In the genomic region with DNA sequence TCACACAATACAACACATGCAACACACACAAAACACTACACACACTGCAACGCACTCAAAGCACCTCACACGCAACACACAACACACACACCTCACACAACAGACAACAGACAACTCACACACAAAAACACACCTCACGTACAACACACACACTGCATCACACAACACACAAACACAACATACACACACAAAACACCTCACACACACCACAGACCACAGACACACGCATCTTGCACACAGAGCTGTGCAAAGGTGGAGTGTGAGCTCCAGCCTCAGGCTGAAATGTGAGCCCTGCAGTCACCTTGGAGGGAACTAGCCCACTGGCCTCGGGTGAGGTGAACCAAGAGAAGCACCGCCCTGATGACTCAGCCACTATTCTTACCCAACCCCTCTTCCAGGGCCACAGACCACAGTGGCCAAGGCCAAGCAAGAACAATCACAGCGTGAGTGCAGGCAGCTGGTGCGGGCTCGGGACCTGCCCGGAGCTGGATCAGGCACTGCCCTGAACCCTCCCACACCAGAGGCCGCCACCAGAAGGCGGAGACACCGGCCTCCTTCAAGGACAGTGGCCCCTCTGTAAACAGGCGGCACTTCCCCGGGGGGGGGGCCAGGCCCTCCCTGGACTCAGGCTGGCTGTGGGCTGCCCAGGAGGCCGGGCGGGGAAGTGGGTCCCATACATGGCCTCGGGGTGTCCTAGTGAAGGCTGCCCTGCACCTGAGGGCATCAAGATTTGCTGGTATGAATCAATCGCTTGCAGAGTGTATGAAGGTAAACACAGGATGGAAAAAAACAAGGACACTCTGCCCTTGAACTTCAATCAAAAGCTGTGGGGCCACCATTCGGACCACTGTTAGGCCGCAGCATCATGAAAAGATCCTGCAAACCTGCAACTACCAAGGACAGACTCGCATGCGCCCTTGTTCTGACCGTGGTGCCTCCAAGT, we compare ENCODE assay signal across 8 cellular contexts.
A peak's percentile ranks its signal among the peaks of the same experiment; 100 is the strongest.
DNase-seq lines count a peak whose midpoint lies in the region; ATAC-seq and TF ChIP-seq lines count a peak whose summit lies in the region.

No MANE protein-coding gene starts in this region.

- intact Hi-C loops in breast epithelium (cut with DNase I; ENCODE audit: low total_unique reads) (no loop called here), lower leg skin (cut with DNase I; ENCODE audit: low total_unique reads) (no loop called here), thyroid gland (cut with DNase I) (no loop called here)

- H3K9me3 ChIP-seq in breast epithelium = no peaks in the 10 kb centered on the region
- H3K9me3 ChIP-seq in thyroid gland = no peaks in the 10 kb centered on the region

- peak; percentile 9 for DNase-seq in CMK (ENCODE audit: low read depth)
- DNase-seq in NCI-H774 (lab: John Stamatoyannopoulos, UW) = peak; percentile 78
- DNase-seq in breast epithelium (ENCODE audit: low spot score in 2 of 2) = peak; percentile 85 to 90
- peak; percentile 87 to 96 for DNase-seq in lower leg skin (ENCODE audit: low spot score in 2 of 2)
- peak; percentile 87 to 92 for DNase-seq in thyroid gland
- no peak for DNase-seq in NCI-H187 (lab: John Stamatoyannopoulos, UW)

- H3K4me1 ChIP-seq in breast epithelium (peaks cover 5 to 7% of the 10 kb centered on the region in 2 donors), thyroid gland (peaks cover 32 to 67% of the 10 kb centered on the region in 2 donors)

- peak overlapping the region in 1 of 3 donors; percentile 34 for H3K4me3 ChIP-seq in breast epithelium
- no peak overlapping the region for H3K4me3 ChIP-seq in lower leg skin (ENCODE audit: low read depth, poor library complexity, severe bottlenecking)
- no peak overlapping the region for H3K4me3 ChIP-seq in thyroid gland (replicated peaks in 1 of 3)

- TF ChIP-seq CTCF in breast epithelium (IDR thresholded peaks at IDR 0.05) (peak in 1 of 3 donors; percentile 25), lower leg skin (IDR thresholded peaks at IDR 0.05) (peak in 1 of 3 donors; percentile 38), thyroid gland (IDR thresholded peaks at IDR 0.05) (no peak)

- H3K27ac ChIP-seq in breast epithelium (peak overlapping the region; percentile 81 to 88), thyroid gland (peak overlapping the region; percentile 34 to 87 (median 78))

- WGBS in lower leg skin, 2 donors = 73 to 76% methylated on average over 12 to 16 of the region's 24 CpGs
- WGBS in thyroid gland, 2 donors = 80 to 83% methylated on average over 23 of the region's 24 CpGs

- H3K36me3 ChIP-seq in breast epithelium = no peaks in the 10 kb centered on the region
- no peaks in the 10 kb centered on the region for H3K36me3 ChIP-seq in thyroid gland

- peak; percentile 87 for ATAC-seq in GM19025 (IDR thresholded peaks at IDR 0.05; ENCODE audit: low read depth, unreplicated experiment)
- peak; percentile 81 for ATAC-seq in HG03064 (IDR thresholded peaks at IDR 0.05; ENCODE audit: low read depth, unreplicated experiment)

- no peak for TF ChIP-seq POLR2A in breast epithelium (IDR thresholded peaks at IDR 0.05)
- no peak for TF ChIP-seq POLR2A in lower leg skin (IDR thresholded peaks at IDR 0.05)
- peak in 1 of 2 donors; percentile 52 for TF ChIP-seq POLR2A in thyroid gland (IDR thresholded peaks at IDR 0.05)

- H3K27me3 ChIP-seq in breast epithelium (no peaks in the 10 kb centered on the region), thyroid gland (no peaks in the 10 kb centered on the region)

Comparison
In these comparisons a context has a peak if more than half of its experiments do, and no peak if none do; other contexts are left out.
1. DNase-seq: peak in CMK (single experiment), NCI-H774 (single experiment), breast epithelium (2 of 2), lower leg skin (2 of 2) and thyroid gland (2 of 2); none in NCI-H187 (0 of 2).